In genomic region chr2:80396276-80396675, GRCh38 we compare ENCODE assay signal across 24 cellular contexts.
"Had no signal": no experiment of that assay in that cellular context is flagged by ENCODE, and none has a peak within 500 bp of the region (broad histone marks: within the 10 kb centered on the region; RNA-seq: fewer than 3 reads in every experiment).

No MANE protein-coding gene starts in this region.

- H3K27me3 ChIP-seq: left lung, pancreas, right lobe of liver, tibial nerve, uterus had no signal

- H3K27ac ChIP-seq: left lung, lower lobe of right lung, pancreas, psoas muscle, right lobe of liver, tibial nerve, uterus had no signal

- H3K4me1 ChIP-seq: left lung, lower lobe of right lung, pancreas, psoas muscle, right lobe of liver, uterus had no signal

- ATAC-seq: left colon; left lung; lower lobe of right lung; mucosa of descending colon; naive thymus-derived CD4-positive, alpha-beta T cell; natural killer cell treated with Interleukin-12 subunit alpha and Interleukin-12 subunit beta and Interleukin-15 and Interleukin-18, amount 100 ng/mL, for 72 hours; pancreas; psoas muscle; right lobe of liver; stimulated activated memory B cell treated with anti-CD40 and anti-IgM and Interleukin-4, amounts not matched to agents 10 μg/mL and 1 μg/mL and 100 μg/mL, for 72 hours; stimulated activated naive CD8-positive, alpha-beta T cell treated with anti-CD3 and anti-CD28 coated beads, Interleukin-15, amount 100 ng/mL, for 72 hours had no signal

- DNase-seq: immature natural killer cell; kidney; left colon; left lung; lower lobe of right lung; mammary epithelial cell; mesendoderm; mucosa of descending colon; naive thymus-derived CD4-positive, alpha-beta T cell; nucleus accumbens; pancreas; psoas muscle; right lobe of liver; stimulated activated CD4-positive, alpha-beta T cell treated with anti-CD3 and anti-CD28 coated beads, Interleukin-1b, Interleukin-23, amount 100 ng/mL, for 48 hours; stimulated activated CD4-positive, alpha-beta T cell treated with anti-CD3 and anti-CD28 coated beads, Interleukin-2, amount 100 ng/mL, for 48 hours; stimulated activated CD4-positive, alpha-beta T cell treated with anti-CD3 and anti-CD28 coated beads, Interleukin-4, amount 100 ng/mL, for 4 hours; stimulated activated CD8-positive, alpha-beta memory T cell treated with anti-CD3 and anti-CD28 coated beads, Interleukin-4, amount 100 ng/mL, for 48 hours; stimulated activated naive CD4-positive, alpha-beta T cell treated with Interleukin-2 at 50 U/mL for 16 hours; stimulated activated naive CD8-positive, alpha-beta T cell treated with anti-CD3 and anti-CD28 coated beads, Interleukin-15, amount 100 ng/mL, for 72 hours; uterus had no signal

- H3K36me3 ChIP-seq: left lung, lower lobe of right lung, pancreas, right lobe of liver, tibial nerve, uterus had no signal

- H3K4me3 ChIP-seq: left lung, lower lobe of right lung, mucosa of descending colon, pancreas, psoas muscle, right lobe of liver, smooth muscle cell, tibial nerve, uterus had no signal

- H3K9me3 ChIP-seq: lower lobe of right lung, mucosa of descending colon, pancreas, psoas muscle, right lobe of liver, tibial nerve, uterus had no signal
